8 cellular contexts compared by ENCODE assay signal in genomic region chr6:73675466-73676098, GRCh38. TPM values are rescaled to one million over a fixed set of nuclear protein-coding genes. Genes with fewer than 3 reads are reported as not detected.
A peak's percentile ranks its signal among the peaks of the same experiment; 100 is the strongest.
DNase-seq lines count a peak whose midpoint lies in the region; ATAC-seq and TF ChIP-seq lines count a peak whose summit lies in the region.

No MANE protein-coding gene starts in this region.

- H3K36me3 ChIP-seq in brain microvascular endothelial cell (replicated peaks) = no peaks in the 10 kb centered on the region

- peak; percentile 91 for ATAC-seq in HG02642 (IDR thresholded peaks at IDR 0.05; ENCODE audit: poor library complexity, unreplicated experiment)

- no peak overlapping the region for H3K4me3 ChIP-seq in brain microvascular endothelial cell (ENCODE audit: low read depth, low read length)

- in situ Hi-C loops in brain microvascular endothelial cell (cut with HindIII; ENCODE audit: low pct_ligation_motif_present, low sequenced_read_pairs) = no loop called here

- no peak overlapping the region for H3K27ac ChIP-seq in brain microvascular endothelial cell

- DNase-seq in A172 (ENCODE audit: low spot score) (peak; percentile 76), NCI-H128 (lab: John Stamatoyannopoulos, UW; ENCODE audit: unreplicated experiment) (peak; percentile 9), UCSD-AML1 (lab: John Stamatoyannopoulos, UW; ENCODE audit: unreplicated experiment) (peak; percentile 51), brain microvascular endothelial cell (peak; percentile 87), islet precursor cell (peak; percentile 86)
- DNase-seq in stimulated activated CD4-positive, alpha-beta T cell treated with anti-CD3 and anti-CD28 coated beads, Interleukin-2, amount 100 ng/mL, for 24 hours = peak; percentile 77 to 83

- TF ChIP-seq CTCF in GM12874 (IDR thresholded peaks at IDR 0.05; ENCODE audit: insufficient read depth, low read depth, low read length) (peak; percentile 82), brain microvascular endothelial cell (IDR thresholded peaks at IDR 0.05; ENCODE audit: low read depth, low read length, missing control alignments) (peak; percentile 92)

- H3K27me3 ChIP-seq in brain microvascular endothelial cell (replicated peaks) = no peaks in the 10 kb centered on the region

RNA-seq across cellular contexts. Expression of gene CD109, which starts 20.4 kb away (rescaled TPM):
- 18.4 and 24.3 TPM in 2 replicates for total RNA-seq in A172 (2014; rRNA removed; shearing (Covaris generic))

RNA-seq across cellular contexts. Expression of gene SLC17A5, which starts 21.8 kb away (rescaled TPM):
- total RNA-seq in A172 (2014; rRNA removed; shearing (Covaris generic)) = 13.0 and 15.3 TPM in 2 replicates

Comparison
In these comparisons a context has a peak if more than half of its experiments do, and no peak if none do; other contexts are left out.
1. DNase-seq: peak in every context shown above with its lines; median percentile 87 in brain microvascular endothelial cell; 86 in islet precursor cell; 80 in stimulated activated CD4-positive, alpha-beta T cell treated with anti-CD3 and anti-CD28 coated beads, Interleukin-2, amount 100 ng/mL, for 24 hours; 76 in A172; 51 in UCSD-AML1; 9 in NCI-H128.